Comparison of ENCODE assay signal across 8 cellular contexts in genomic region chr17:39464639-39465181, GRCh38. TPM values are rescaled to one million over a fixed set of nuclear protein-coding genes. Genes with fewer than 3 reads are reported as not detected.
A peak's percentile ranks its signal among the peaks of the same experiment; 100 is the strongest.
DNase-seq lines count a peak whose midpoint lies in the region; ATAC-seq, FAIRE-seq and TF ChIP-seq lines count a peak whose summit lies in the region.
"Not testable (repeated sequence)": the region's sequence is repeated elsewhere in the genome, so short reads cannot be mapped to it uniquely, and the experiment has no call there.

No MANE protein-coding gene starts in this region.

- not testable (repeated sequence) for H3K36me3 ChIP-seq in endocrine pancreas (ENCODE audit: control insufficient read depth, insufficient read depth, low read length); keratinocyte (ENCODE audit: control insufficient read depth in 2 of 2, extremely low read depth in 1 of 2, insufficient read depth in 2 of 2, low read length in 2 of 2); stomach smooth muscle (ENCODE audit: control insufficient read depth in 2 of 2, insufficient read depth in 2 of 2, low read length in 2 of 2)
- peaks cover 0 to 47% of the 10 kb centered on the region in 2 donors for H3K36me3 ChIP-seq in neuronal stem cell (replicated peaks in 1 of 2; ENCODE audit: control insufficient read depth in 2 of 2, insufficient read depth in 2 of 2, low read length in 2 of 2)

- intact Hi-C loops in CD4-positive, alpha-beta T cell (cut with DNase I, micrococcal nuclease), result loop anchor here in 1 of 2 experiments (5.0 kb wide), 1 partner anchor 262 kb away; the partner anchor contains the start of gene RPL19

- peaks cover 28% of the 10 kb centered on the region for H4K20me1 ChIP-seq in keratinocyte (ENCODE audit: control insufficient read depth, extremely low read depth, insufficient read depth, low read length)

- not testable (repeated sequence) for H3K4ac ChIP-seq in neuronal stem cell (ENCODE audit: low read length)

- H3K27ac Mint-ChIP-seq in CD4-positive, alpha-beta T cell, result peak overlapping the region; percentile 56
- not testable (repeated sequence) for H3K27ac Mint-ChIP-seq in IgD-negative memory B cell, WTC11
- H3K27ac Mint-ChIP-seq in activated naive CD8-positive, alpha-beta T cell treated with anti-CD3 and anti-CD28 coated beads, Interleukin-2, amount 50 U/mL, for 24 hours, result peak overlapping the region; percentile 41

- H3K4me3 ChIP-seq in endocrine pancreas (ENCODE audit: control insufficient read depth, insufficient read depth, low read length), result peak overlapping the region; percentile 97
- peak overlapping the region; percentile 19 to 98 (median 90) for H3K4me3 ChIP-seq in keratinocyte (ENCODE audit: control insufficient read depth in 2 of 3, extremely low read depth in 1 of 3, insufficient read depth in 2 of 3, low read depth in 1 of 3, low read length in 3 of 3)
- H3K4me3 ChIP-seq in neuronal stem cell (ENCODE audit: low read length in 2 of 2), result not testable (repeated sequence)
- H3K4me3 ChIP-seq in stomach smooth muscle (ENCODE audit: low read length in 2 of 2), result peak overlapping the region; percentile 96 to 99

- not testable (repeated sequence) for H2BK5ac ChIP-seq in neuronal stem cell (ENCODE audit: low read length)

- not testable (repeated sequence) for H3K23ac ChIP-seq in neuronal stem cell (ENCODE audit: low read depth, low read length, poor library complexity)

- H3K9me3 ChIP-seq in CD4-positive, alpha-beta T cell (ENCODE audit: control insufficient read depth, low read length); endocrine pancreas (ENCODE audit: control insufficient read depth, low read length); keratinocyte (ENCODE audit: control insufficient read depth, low read depth, low read length); neuronal stem cell (replicated peaks in 1 of 2; ENCODE audit: control insufficient read depth in 2 of 2, insufficient read depth in 1 of 2, low read depth in 1 of 2, low read length in 2 of 2); stomach smooth muscle (ENCODE audit: control insufficient read depth in 2 of 2, low read length in 2 of 2): not testable (repeated sequence)

- H2AFZ ChIP-seq in keratinocyte (ENCODE audit: control insufficient read depth, low read length); neuronal stem cell (ENCODE audit: low read length): not testable (repeated sequence)

- peak overlapping the region; percentile 99 for H3K4me2 ChIP-seq in keratinocyte (ENCODE audit: control insufficient read depth, extremely low read depth, insufficient read depth, low read depth, low read length)
- H3K4me2 ChIP-seq in neuronal stem cell (ENCODE audit: insufficient read depth, low read length, poor library complexity, severe bottlenecking), result peak overlapping the region; percentile 12

- H2AK5ac ChIP-seq in neuronal stem cell (ENCODE audit: low read depth, low read length), result not testable (repeated sequence)

- CTCF ChIA-PET in CD4-positive, alpha-beta T cell (lab: Charles Lee), result interaction anchor here (0.7 to 1.6 kb wide), 3 partner anchors 32 to 258 kb away, joined by 3 to 4 read pairs (median 3); no protein-coding TSS in a partner anchor
- CTCF ChIA-PET in WTC11 (lab: Charles Lee), result interaction anchor here (1.0 kb wide), 1 partner anchor 157 kb away, joined by 3 read pairs; no protein-coding TSS in a partner anchor

- FAIRE-seq in keratinocyte (lab: Jason Lieb, UNC), result not testable (repeated sequence)

- not testable (repeated sequence) for H4K8ac ChIP-seq in neuronal stem cell (ENCODE audit: low read depth, low read length)

- H3K4me3 Mint-ChIP-seq in CD4-positive, alpha-beta T cell, result peak overlapping the region; percentile 94
- H3K4me3 Mint-ChIP-seq in IgD-negative memory B cell (peak overlapping the region; percentile 78 to 99 (median 92)), WTC11 (peak overlapping the region; percentile 93)
- H3K4me3 Mint-ChIP-seq in activated naive CD8-positive, alpha-beta T cell treated with anti-CD3 and anti-CD28 coated beads, Interleukin-2, amount 50 U/mL, for 24 hours, result peak overlapping the region; percentile 91

- H3K27me3 Mint-ChIP-seq in CD4-positive, alpha-beta T cell; IgD-negative memory B cell; WTC11 (ENCODE audit: low read depth); activated naive CD8-positive, alpha-beta T cell treated with anti-CD3 and anti-CD28 coated beads, Interleukin-2, amount 50 U/mL, for 24 hours: not testable (repeated sequence)

- H2BK15ac ChIP-seq in neuronal stem cell (ENCODE audit: low read length), result not testable (repeated sequence)

- H3K9me3 Mint-ChIP-seq in CD4-positive, alpha-beta T cell; IgD-negative memory B cell; WTC11; activated naive CD8-positive, alpha-beta T cell treated with anti-CD3 and anti-CD28 coated beads, Interleukin-2, amount 50 U/mL, for 24 hours: not testable (repeated sequence)

- H3K79me2 ChIP-seq in keratinocyte (ENCODE audit: control insufficient read depth, insufficient read depth, low read length), result peaks cover 79% of the 10 kb centered on the region

- POLR2A ChIA-PET in CD4-positive, alpha-beta T cell (lab: Charles Lee), result not testable (repeated sequence)
- POLR2A ChIA-PET in WTC11 (lab: Charles Lee), result interaction anchor here (0.6 kb wide), 1 partner anchor 14 kb away, joined by 4 read pairs; no protein-coding TSS in a partner anchor

- WGBS in neuronal stem cell (ENCODE audit: extremely low coverage in 2 of 2, insufficient read length in 2 of 2, insufficient replicate concordance in 1 of 2), 2 donors, result no CpG with 5 or more reads among the region's 11 CpGs

- H3K79me1 ChIP-seq in neuronal stem cell (ENCODE audit: low read depth, low read length), result not testable (repeated sequence)

- H3K4me1 ChIP-seq in endocrine pancreas (ENCODE audit: control insufficient read depth, insufficient read depth, low read length); keratinocyte (ENCODE audit: control insufficient read depth, extremely low read depth, insufficient read depth, low read length); neuronal stem cell (ENCODE audit: control insufficient read depth in 2 of 2, insufficient read depth in 1 of 2, low read depth in 1 of 2, low read length in 2 of 2); stomach smooth muscle (ENCODE audit: control insufficient read depth, insufficient read depth, low read length): not testable (repeated sequence)

- not testable (repeated sequence) for H3K27ac ChIP-seq in CD4-positive, alpha-beta T cell (ENCODE audit: low read depth, low read length); keratinocyte (ENCODE audit: control insufficient read depth, insufficient read depth, low read length); neuronal stem cell (replicated peaks; ENCODE audit: low read length); stomach smooth muscle (ENCODE audit: low read length)

- not testable (repeated sequence) for DNase-seq in CD4-positive, alpha-beta T cell; activated naive CD8-positive, alpha-beta T cell treated with anti-CD3 and anti-CD28 coated beads, Interleukin-2, amount 50 U/mL, for 24 hours; keratinocyte (ENCODE audit: low read depth, low spot score); neuronal stem cell (ENCODE audit: low spot score)
- DNase-seq in WTC11 (ENCODE audit: low spot score), result peak; percentile 4

- peaks cover 42% of the 10 kb centered on the region for H3K36me3 Mint-ChIP-seq in CD4-positive, alpha-beta T cell (ENCODE audit: low read depth)
- H3K36me3 Mint-ChIP-seq in IgD-negative memory B cell, WTC11: not testable (repeated sequence)
- H3K36me3 Mint-ChIP-seq in activated naive CD8-positive, alpha-beta T cell treated with anti-CD3 and anti-CD28 coated beads, Interleukin-2, amount 50 U/mL, for 24 hours (ENCODE audit: low read depth), result peaks cover 39% of the 10 kb centered on the region

- TF ChIP-seq CTCF in CD4-positive, alpha-beta T cell (IDR thresholded peaks at IDR 0.05); WTC11 (IDR thresholded peaks at IDR 0.05); keratinocyte (optimal IDR thresholded peaks at IDR 0.05 in 1 of 3, IDR thresholded peaks at IDR 0.05 in 1 of 3, conservative IDR thresholded peaks at IDR 0.05 in 1 of 3; ENCODE audit: extremely low read depth in 1 of 3, insufficient read depth in 2 of 3, low read length in 3 of 3): not testable (repeated sequence)

- not testable (repeated sequence) for H3K14ac ChIP-seq in neuronal stem cell (ENCODE audit: low read length)

- not testable (repeated sequence) for H2BK120ac ChIP-seq in neuronal stem cell (ENCODE audit: low read depth, low read length)

- not testable (repeated sequence) for H3K27me3 ChIP-seq in CD4-positive, alpha-beta T cell (ENCODE audit: control insufficient read depth, insufficient read depth, low read length); endocrine pancreas (ENCODE audit: control insufficient read depth, insufficient read depth, low read length); keratinocyte (ENCODE audit: control insufficient read depth, extremely low read depth, insufficient read depth, low read length); neuronal stem cell (ENCODE audit: control insufficient read depth in 3 of 3, insufficient read depth in 3 of 3, low read depth in 1 of 3, low read length in 3 of 3); stomach smooth muscle (ENCODE audit: control insufficient read depth in 1 of 2, insufficient read depth in 2 of 2, low read length in 2 of 2)

- peaks cover 55% of the 10 kb centered on the region for H3K4me1 Mint-ChIP-seq in CD4-positive, alpha-beta T cell (ENCODE audit: low read depth)
- peaks cover 21 to 35% (median 26%) of the 10 kb centered on the region in 3 donors for H3K4me1 Mint-ChIP-seq in IgD-negative memory B cell
- H3K4me1 Mint-ChIP-seq in WTC11, result peaks cover 26% of the 10 kb centered on the region
- peaks cover 44% of the 10 kb centered on the region for H3K4me1 Mint-ChIP-seq in activated naive CD8-positive, alpha-beta T cell treated with anti-CD3 and anti-CD28 coated beads, Interleukin-2, amount 50 U/mL, for 24 hours

- H2BK12ac ChIP-seq in neuronal stem cell (ENCODE audit: low read length), result not testable (repeated sequence)

- not testable (repeated sequence) for H3K18ac ChIP-seq in neuronal stem cell (ENCODE audit: low read length)

- dilution Hi-C loops in keratinocyte (cut with MboI; ENCODE audit: extremely low pct_ligation_motif_present, low sequenced_read_pairs), result not testable (repeated sequence)

- ATAC-seq in CD4-positive, alpha-beta T cell (ENCODE audit: poor library complexity); WTC11; activated naive CD8-positive, alpha-beta T cell treated with anti-CD3 and anti-CD28 coated beads, Interleukin-2, amount 50 U/mL, for 24 hours: not testable (repeated sequence)

- not testable (repeated sequence) for H4K91ac ChIP-seq in neuronal stem cell (ENCODE audit: low read depth, low read length, poor library complexity)

- H3K9ac ChIP-seq in endocrine pancreas (ENCODE audit: control insufficient read depth, insufficient read depth, low read length) (peak overlapping the region; percentile 38), keratinocyte (ENCODE audit: control insufficient read depth, extremely low read depth, insufficient read depth, low read length) (peak overlapping the region; percentile 100)
- not testable (repeated sequence) for H3K9ac ChIP-seq in neuronal stem cell (ENCODE audit: low read depth, low read length, poor library complexity); stomach smooth muscle (ENCODE audit: low read length in 2 of 2)

- not testable (repeated sequence) for H3K9me1 ChIP-seq in keratinocyte (ENCODE audit: control insufficient read depth, extremely low read depth, insufficient read depth, low read length)

RNA-seq across cellular contexts. Expression of gene CDK12, which starts 3.4 kb away (rescaled TPM):
- 100 to 1,000 TPM in 1 of 2 experiments, 10 to 100 TPM in 1; 99.6 to 108 TPM for total RNA-seq in CD4-positive, alpha-beta T cell
- 6.1 TPM for polyA plus RNA-seq in IgD-negative memory B cell
- 58.4 to 61.6 TPM (median 59.5 TPM) in 3 replicates for total RNA-seq in WTC11 (2021)
- 25.7 to 26.6 TPM (median 26.2 TPM) in 3 replicates for polyA plus RNA-seq in keratinocyte
- 18.4 TPM for polyA plus RNA-seq in keratinocyte (2011; ENCODE audit: low read depth)
- polyA plus RNA-seq in keratinocyte (2011; cell fraction: cytosol; rRNA removed), result 12.7 and 17.8 TPM in 2 replicates
- polyA plus RNA-seq in keratinocyte (2011; cell fraction: nucleus; rRNA removed), result 61.9 and 71.1 TPM in 2 replicates
- polyA plus RNA-seq in keratinocyte (2012; ENCODE audit: low replicate concordance), result 17.9 and 26.9 TPM in 2 replicates
- polyA minus RNA-seq in keratinocyte, result 43.2 to 66.1 TPM (median 52.3 TPM) in 3 replicates
- polyA minus RNA-seq in keratinocyte (2011; cell fraction: cytosol; rRNA and poly(A)+ RNA removed), result 24.7 TPM
- 55.0 and 98.7 TPM in 2 replicates for polyA minus RNA-seq in keratinocyte (2011; cell fraction: nucleus; rRNA and poly(A)+ RNA removed)
- polyA plus RNA-seq in neuronal stem cell (2013, experiment 1 of 2), result 18.6 TPM
- 18.8 TPM for polyA plus RNA-seq in neuronal stem cell (2013, experiment 2 of 2)

RNA-seq across cellular contexts. Expression of gene MED1, which starts 13.6 kb away (rescaled TPM):
- total RNA-seq in CD4-positive, alpha-beta T cell, result 10 to 100 TPM; 24.7 to 28.7 TPM
- polyA plus RNA-seq in IgD-negative memory B cell (20.8 TPM), keratinocyte (26.7 to 31.1 TPM (median 27.1 TPM) in 3 replicates)
- 47.0 to 50.4 TPM (median 47.9 TPM) in 3 replicates for total RNA-seq in WTC11 (2021)
- polyA plus RNA-seq in keratinocyte (2011; ENCODE audit: low read depth), result 6.6 TPM
- 15.3 and 31.0 TPM in 2 replicates for polyA plus RNA-seq in keratinocyte (2011; cell fraction: cytosol; rRNA removed)
- 35.2 and 38.8 TPM in 2 replicates for polyA plus RNA-seq in keratinocyte (2011; cell fraction: nucleus; rRNA removed)
- 14.5 and 21.7 TPM in 2 replicates for polyA plus RNA-seq in keratinocyte (2012; ENCODE audit: low replicate concordance)
- polyA minus RNA-seq in keratinocyte, result 30.1 to 43.1 TPM (median 33.9 TPM) in 3 replicates
- polyA minus RNA-seq in keratinocyte (2011; cell fraction: cytosol; rRNA and poly(A)+ RNA removed), result 15.5 TPM
- 27.0 and 50.7 TPM in 2 replicates for polyA minus RNA-seq in keratinocyte (2011; cell fraction: nucleus; rRNA and poly(A)+ RNA removed)
- polyA plus RNA-seq in neuronal stem cell (2013, experiment 1 of 2), result 24.1 TPM
- 24.8 TPM for polyA plus RNA-seq in neuronal stem cell (2013, experiment 2 of 2)
